In genomic region chr5:1653708-1654651, GRCh38 we compare ENCODE assay signal across 8 cellular contexts.
A peak's percentile ranks its signal among the peaks of the same experiment; 100 is the strongest.
DNase-seq lines count a peak whose midpoint lies in the region; ATAC-seq and TF ChIP-seq lines count a peak whose summit lies in the region.
"Not testable (repeated sequence)": the region's sequence is repeated elsewhere in the genome, so short reads cannot be mapped to it uniquely, and the experiment has no call there.

No MANE protein-coding gene starts in this region.

- in situ Hi-C loops in gastrocnemius medialis (cut with MboI; ENCODE audit: low sequenced_read_pairs in 4 of 4) = not testable (repeated sequence)

- ATAC-seq in GM19395 (IDR thresholded peaks at IDR 0.05; ENCODE audit: unreplicated experiment) (peak; percentile 88), HG02884 (IDR thresholded peaks at IDR 0.05; ENCODE audit: unreplicated experiment) (peak; percentile 74), gastrocnemius medialis (peak; percentile 82 to 93)

- H3K4me1 ChIP-seq in Loucy (ENCODE audit: insufficient read depth, low read length, poor library complexity, severe bottlenecking); iPS-18a (ENCODE audit: control insufficient read depth, low read depth, low read length); gastrocnemius medialis: not testable (repeated sequence)

- H3K9me3 ChIP-seq in Loucy (ENCODE audit: insufficient read depth, low read depth, low read length); iPS-18a (ENCODE audit: control insufficient read depth, low read depth, low read length); gastrocnemius medialis: not testable (repeated sequence)

- not testable (repeated sequence) for TF ChIP-seq POLR2A in gastrocnemius medialis (IDR thresholded peaks at IDR 0.05)

- H3K36me3 ChIP-seq in Loucy (ENCODE audit: insufficient read depth, low read length); iPS-18a (ENCODE audit: control insufficient read depth, low read depth, low read length); gastrocnemius medialis: not testable (repeated sequence)

- TF ChIP-seq CTCF in Loucy (conservative IDR thresholded peaks at IDR 0.05; ENCODE audit: low read length) = peak; percentile 37; the same call in 1 of the 2 replicates
- TF ChIP-seq CTCF in MCF 10A (IDR thresholded peaks at IDR 0.05; ENCODE audit: unreplicated experiment) = peak; percentile 44
- TF ChIP-seq CTCF in gastrocnemius medialis (IDR thresholded peaks at IDR 0.05 in 4 of 5, conservative IDR thresholded peaks at IDR 0.05 in 1 of 5) = peak in 4 of 5 experiments; percentile 25 to 56 (median 40)

- H3K9me3 Mint-ChIP-seq in MCF 10A (ENCODE audit: unreplicated experiment) = not testable (repeated sequence)

- H3K79me2 ChIP-seq in Loucy (ENCODE audit: insufficient read depth, low read length) = not testable (repeated sequence)

- intact Hi-C loops in MCF 10A (cut with micrococcal nuclease) = loop anchor here (5.0 kb wide), 1 partner anchor 722 kb away; no protein-coding TSS in a partner anchor
- intact Hi-C loops in gastrocnemius medialis (cut with DNase I; ENCODE audit: low total_unique reads) = not testable (repeated sequence)

- POLR2A ChIA-PET in MCF 10A (lab: Yijun Ruan, JAX) = not testable (repeated sequence)

- peak overlapping the region; percentile 51 for H3K4me2 ChIP-seq in Loucy (ENCODE audit: low read depth, low read length, poor library complexity, severe bottlenecking)

- peaks cover 75% of the 10 kb centered on the region for H3K27me3 Mint-ChIP-seq in MCF 10A (ENCODE audit: insufficient read depth, unreplicated experiment)

- not testable (repeated sequence) for BruUV-seq in MCF 10A (replicated peaks; lab: Mats Ljungman, UMichigan)

- H3K4me1 Mint-ChIP-seq in MCF 10A (ENCODE audit: insufficient read depth, unreplicated experiment) = not testable (repeated sequence)

- H3K27ac ChIP-seq in iPS-18a (ENCODE audit: low read length); gastrocnemius medialis: not testable (repeated sequence)

- peak; percentile 15 for DNase-seq in CD1c-positive myeloid dendritic cell (ENCODE audit: extremely low spot score)
- DNase-seq in activated CD4-positive, alpha-beta T cell treated with anti-CD3 and anti-CD28 coated beads for 48 hours = peak; percentile 58
- not testable (repeated sequence) for DNase-seq in MCF 10A (ENCODE audit: unreplicated experiment); gastrocnemius medialis

- H3K9me2 ChIP-seq in Loucy (replicated peaks; ENCODE audit: low read depth, low read length) = not testable (repeated sequence)

- not testable (repeated sequence) for H3K27me3 ChIP-seq in Loucy (ENCODE audit: insufficient read depth, low read length, poor library complexity, severe bottlenecking)
- H3K27me3 ChIP-seq in iPS-18a (ENCODE audit: control insufficient read depth, insufficient read depth, low read length) (peaks cover 31% of the 10 kb centered on the region), gastrocnemius medialis (peaks cover 17 to 37% (median 26%) of the 10 kb centered on the region in 3 donors)

- H2AFZ ChIP-seq in Loucy (ENCODE audit: low read length) = peak overlapping the region; percentile 27; the same call in 1 of the 2 replicates

- H3K4me3 ChIP-seq in Loucy (ENCODE audit: low read length, poor library complexity, severe bottlenecking); gastrocnemius medialis: not testable (repeated sequence)
- H3K4me3 ChIP-seq in iPS-18a (ENCODE audit: low read length) = peak overlapping the region; percentile 46

- H3K4me3 Mint-ChIP-seq in MCF 10A (ENCODE audit: unreplicated experiment) = peak overlapping the region; percentile 12

- CTCF ChIA-PET in MCF 10A (lab: Yijun Ruan, JAX) = interaction anchor here (0.6 to 1.2 kb wide), 5 partner anchors 15 to 484 kb away, joined by 3 read pairs; no protein-coding TSS in a partner anchor

- not testable (repeated sequence) for H3K36me3 Mint-ChIP-seq in MCF 10A (ENCODE audit: insufficient read depth, unreplicated experiment)

- H3F3A ChIP-seq in Loucy (ENCODE audit: low read depth) = not testable (repeated sequence)

- H3K9ac ChIP-seq in Loucy (ENCODE audit: low read depth, low read length, poor library complexity, severe bottlenecking); iPS-18a (ENCODE audit: low read length): not testable (repeated sequence)

- H3K27ac Mint-ChIP-seq in MCF 10A (ENCODE audit: low read depth, unreplicated experiment) = not testable (repeated sequence)

- H4K20me1 ChIP-seq in Loucy (ENCODE audit: insufficient read depth, low read length, poor library complexity, severe bottlenecking) = not testable (repeated sequence)
